Comparison of ENCODE assay signal across 8 cellular contexts in the genomic region with DNA sequence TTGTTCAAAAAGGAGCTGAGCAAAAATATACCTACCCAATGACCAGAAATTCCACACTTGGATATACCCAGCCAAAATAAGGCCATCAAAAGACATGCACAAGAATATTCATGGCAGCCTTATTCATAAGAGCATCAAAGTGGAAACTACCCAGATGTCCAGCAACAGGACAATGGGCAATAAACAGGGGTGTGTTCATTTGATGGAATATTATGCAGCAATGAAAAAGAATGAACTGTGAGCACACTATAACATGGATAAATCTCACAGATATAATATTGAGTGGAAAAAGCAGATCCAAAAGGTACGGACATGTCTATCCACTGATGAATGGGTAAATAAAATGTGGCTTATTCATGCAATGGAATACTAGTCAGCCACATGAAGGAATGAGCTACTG.
"Had no signal": no experiment of that assay in that cellular context is flagged by ENCODE, and none has a peak within 500 bp of the region (broad histone marks: within the 10 kb centered on the region; RNA-seq: fewer than 3 reads in every experiment).

No MANE protein-coding gene starts in this region.

- FAIRE-seq: HepG2, HTR-8/SVneo had no signal

- H3K36me3 Mint-ChIP-seq: IgD-negative memory B cell had no signal

- DNase-seq: IMR-90, KBM-7, KG1 had no signal

- H3K27ac ChIP-seq: HL-60, KMS-11 had no signal

- H3K4me3 Mint-ChIP-seq: IgD-negative memory B cell had no signal

- ATAC-seq: HepG2 had no signal

- H3K9ac ChIP-seq: KMS-11 had no signal

- H3K4me1 Mint-ChIP-seq: IgD-negative memory B cell had no signal

- H3K4me2 ChIP-seq: KMS-11 had no signal

- H3K27ac Mint-ChIP-seq: IgD-negative memory B cell had no signal
